ENCODE assay signal across 20 cellular contexts in the genomic region with DNA sequence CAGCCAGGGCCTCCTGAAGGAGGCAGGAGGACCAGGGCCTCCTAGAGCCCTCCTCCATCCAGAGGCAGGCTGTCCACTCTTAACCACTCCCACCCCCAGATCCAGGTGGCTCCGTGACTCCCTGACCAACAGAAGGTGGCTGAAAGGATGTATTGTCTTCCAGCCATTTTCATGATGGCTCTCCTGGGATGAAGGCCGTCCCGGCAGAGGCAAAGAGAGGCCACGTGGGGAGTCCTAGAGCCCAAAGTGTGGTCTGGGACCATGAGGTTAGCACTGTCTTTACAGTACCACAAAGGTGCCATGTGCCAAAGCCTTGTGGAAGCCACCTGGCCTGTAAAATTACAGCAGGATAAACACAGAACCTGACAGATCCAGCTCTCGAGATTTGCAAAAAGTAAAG. TPM values are rescaled to one million over a fixed set of nuclear protein-coding genes. Genes with fewer than 3 reads are reported as not detected.
A peak's percentile ranks its signal among the peaks of the same experiment; 100 is the strongest.
DNase-seq lines count a peak whose midpoint lies in the region; ATAC-seq, FAIRE-seq and TF ChIP-seq lines count a peak whose summit lies in the region.
"Had no signal": no experiment of that assay in that cellular context is flagged by ENCODE, and none has a peak within 500 bp of the region (broad histone marks: within the 10 kb centered on the region; RNA-seq: fewer than 3 reads in every experiment).

No MANE protein-coding gene starts in this region.

- H3K18ac ChIP-seq in H1 (ENCODE audit: extremely low read depth, low read length) (no peak overlapping the region), trophoblast cell (ENCODE audit: low read length) (no peak overlapping the region)

- H2BK12ac ChIP-seq in H1 (ENCODE audit: low read depth, low read length) (no peak overlapping the region), trophoblast cell (ENCODE audit: low read length) (no peak overlapping the region)

- peaks cover 2 to 8% of the 10 kb centered on the region in 2 experiments for H4K20me1 ChIP-seq in H1 (replicated peaks in 1 of 2; ENCODE audit: control insufficient read depth in 1 of 2, insufficient read depth in 2 of 2, low read length in 2 of 2)

- H3K79me2 ChIP-seq in H1 (ENCODE audit: control insufficient read depth in 1 of 2, insufficient read depth in 2 of 2, low read length in 2 of 2) (peaks cover 0 to 48% of the 10 kb centered on the region in 2 experiments; a peak in 1 of 4 replicates), trophoblast cell (ENCODE audit: control insufficient read depth, insufficient read depth, low read length, poor library complexity) (peaks cover 2% of the 10 kb centered on the region)

- peaks cover 0 to 2% (median 0%) of the 10 kb centered on the region in 4 experiments; a peak in 1 of 7 replicates for H3K4me1 ChIP-seq in H1 (replicated peaks in 1 of 4; ENCODE audit: control insufficient read depth in 3 of 4, insufficient read depth in 4 of 4, low read length in 3 of 4)
- peaks cover 5% of the 10 kb centered on the region in 2 experiments for H3K4me1 ChIP-seq in trophoblast cell (ENCODE audit: control insufficient read depth in 1 of 2, insufficient read depth in 2 of 2, low read length in 2 of 2)
- H3K4me1 ChIP-seq in CD8-positive, alpha-beta memory T cell (ENCODE audit: insufficient read depth, low read length): peaks cover 22% of the 10 kb centered on the region

- H2BK15ac ChIP-seq in H1 (ENCODE audit: low read length): no peak overlapping the region

- no peak for TF ChIP-seq RAD21 in H1 (IDR thresholded peaks at IDR 0.05 in 1 of 2, conservative IDR thresholded peaks at IDR 0.05 in 1 of 2; ENCODE audit: low read depth in 2 of 2, low read length in 2 of 2)

- H3K27ac ChIP-seq in RWPE1 (peak overlapping the region; percentile 31; the same call in 1 of the 2 replicates), H1 (ENCODE audit: low read depth, low read length) (no peak overlapping the region), trophoblast cell (ENCODE audit: low read depth, low read length) (no peak overlapping the region)
- no peak overlapping the region for H3K27ac ChIP-seq in CD8-positive, alpha-beta memory T cell (ENCODE audit: low read depth, low read length)
- H3K27ac ChIP-seq: 22Rv1 had no signal

- H4K8ac ChIP-seq in H1 (ENCODE audit: extremely low read depth, insufficient read depth, low read length) (no peak overlapping the region), trophoblast cell (ENCODE audit: low read depth, low read length) (no peak overlapping the region)

- H3K4me3 ChIP-seq in H1 (ENCODE audit: extremely low read depth in 1 of 4, insufficient read depth in 2 of 4, low read depth in 3 of 4, low read length in 4 of 4) (no peak overlapping the region), trophoblast cell (ENCODE audit: low read depth, low read length) (no peak overlapping the region)
- H3K4me3 ChIP-seq in CD8-positive, alpha-beta memory T cell (ENCODE audit: low read length): no peak overlapping the region

- H3K9me3 ChIP-seq in H1 (ENCODE audit: insufficient read depth in 2 of 2, low read depth in 1 of 2, low read length in 1 of 2) (no peaks in the 10 kb centered on the region), trophoblast cell (ENCODE audit: insufficient read depth, low read depth, low read length) (no peaks in the 10 kb centered on the region)
- no peaks in the 10 kb centered on the region for H3K9me3 ChIP-seq in CD8-positive, alpha-beta memory T cell (ENCODE audit: low read length)

- H3K4me3 Mint-ChIP-seq in CD8-positive, alpha-beta memory T cell: no peak overlapping the region
- H3K4me3 Mint-ChIP-seq: HFFc6 had no signal

- H3K23ac ChIP-seq in H1 (ENCODE audit: insufficient read length) (no peak overlapping the region), trophoblast cell (ENCODE audit: low read length) (no peak overlapping the region)

- H3K79me1 ChIP-seq in H1 (ENCODE audit: low read depth, low read length) (peaks cover 28% of the 10 kb centered on the region), trophoblast cell (ENCODE audit: low read length) (no peaks in the 10 kb centered on the region)

- no peak overlapping the region for H2BK20ac ChIP-seq in H1 (ENCODE audit: low read length)

- no peak overlapping the region for H4K5ac ChIP-seq in H1 (ENCODE audit: insufficient read length, low read depth, low read length)

- H3K56ac ChIP-seq in H1 (replicated peaks; ENCODE audit: insufficient read length, low read depth, low read length): no peak overlapping the region

- POLR2A ChIA-PET in RWPE1 (lab: Yijun Ruan, JAX; ENCODE audit: low non-redundant PET): no interaction called here
- POLR2A ChIA-PET in H1 (lab: Charles Lee; ENCODE audit: partially characterized antibody): no interaction called here
- POLR2A ChIA-PET in CD8-positive, alpha-beta memory T cell (lab: Charles Lee): no interaction called here

- H3K9me3 Mint-ChIP-seq in CD8-positive, alpha-beta memory T cell: no peaks in the 10 kb centered on the region
- H3K9me3 Mint-ChIP-seq: HFFc6 had no signal

- H3K4me1 Mint-ChIP-seq in CD8-positive, alpha-beta memory T cell: peaks cover 43 to 72% (median 44%) of the 10 kb centered on the region in 3 donors

- H2AFZ ChIP-seq in H1 (ENCODE audit: low read length): no peak overlapping the region
- H2AFZ ChIP-seq in trophoblast cell (ENCODE audit: insufficient read depth, low read length, poor library complexity): no peak overlapping the region

- H3K36me3 ChIP-seq in H1 (ENCODE audit: control insufficient read depth in 2 of 4, insufficient read depth in 4 of 4, low read length in 3 of 4) (no peaks in the 10 kb centered on the region), trophoblast cell (ENCODE audit: control insufficient read depth in 1 of 2, insufficient read depth in 2 of 2, low read length in 2 of 2) (peaks cover 7 to 11% of the 10 kb centered on the region in 2 experiments)
- H3K36me3 ChIP-seq in CD8-positive, alpha-beta memory T cell (ENCODE audit: insufficient read depth, low read length): peaks cover 4% of the 10 kb centered on the region

- TF ChIP-seq CTCF in RWPE1 (conservative IDR thresholded peaks at IDR 0.05; ENCODE audit: low read depth) (no peak), H1 (IDR thresholded peaks at IDR 0.05; ENCODE audit: control extremely low read depth in 1 of 3, insufficient read depth in 1 of 3, low read depth in 1 of 3, low read length in 3 of 3) (peak in 1 of 3 experiments; percentile 10; a peak in 1 of 4 replicates)

- H3K27me3 ChIP-seq in H1 (replicated peaks in 1 of 4; ENCODE audit: control insufficient read depth in 3 of 4, extremely low read depth in 1 of 4, insufficient read depth in 3 of 4, low read length in 3 of 4): no peaks in the 10 kb centered on the region
- no peaks in the 10 kb centered on the region for H3K27me3 ChIP-seq in trophoblast cell (ENCODE audit: insufficient read depth, low read length)
- H3K27me3 ChIP-seq in CD8-positive, alpha-beta memory T cell (ENCODE audit: insufficient read depth, low read length, poor library complexity, severe bottlenecking): no peaks in the 10 kb centered on the region

- H3K9ac ChIP-seq in H1 (replicated peaks in 1 of 4; ENCODE audit: extremely low read depth in 1 of 4, low read depth in 3 of 4, low read length in 3 of 4) (no peak overlapping the region), trophoblast cell (ENCODE audit: low read length) (no peak overlapping the region)

- H3K14ac ChIP-seq in H1 (ENCODE audit: insufficient read length): no peak overlapping the region
- no peak overlapping the region for H3K14ac ChIP-seq in trophoblast cell (ENCODE audit: low read length)

- H4K91ac ChIP-seq in H1 (replicated peaks; ENCODE audit: insufficient read length, low read length): no peak overlapping the region
- H4K91ac ChIP-seq in trophoblast cell (ENCODE audit: low read depth, low read length): no peak overlapping the region

- H2BK5ac ChIP-seq in H1 (ENCODE audit: low read depth, low read length) (no peak overlapping the region), trophoblast cell (ENCODE audit: low read depth, low read length, poor library complexity) (no peak overlapping the region)

- H3K27me3 Mint-ChIP-seq in CD8-positive, alpha-beta memory T cell: no peaks in the 10 kb centered on the region

- H3K4me2 ChIP-seq in H1 (ENCODE audit: insufficient read depth in 1 of 2, low read depth in 2 of 2, low read length in 2 of 2) (no peak overlapping the region), trophoblast cell (ENCODE audit: low read length) (no peak overlapping the region)

- H4K12ac ChIP-seq in trophoblast cell (ENCODE audit: low read depth, low read length): no peak overlapping the region

- no peak for FAIRE-seq in H1 (lab: Jason Lieb, UNC)
- FAIRE-seq: G401.6, GM12891 had no signal

- CTCF ChIA-PET in RWPE1 (lab: Yijun Ruan, JAX): no interaction called here
- CTCF ChIA-PET in H1 (lab: Charles Lee; ENCODE audit: partially characterized antibody): interaction anchor here (0.8 kb wide), 1 partner anchor 9 kb away, joined by 3 read pairs; no protein-coding TSS in a partner anchor
- CTCF ChIA-PET in CD8-positive, alpha-beta memory T cell (lab: Charles Lee): no interaction called here

- DNase-seq in DMS 273 (lab: John Stamatoyannopoulos, UW; ENCODE audit: unreplicated experiment) (peak; percentile 23), DMS 273 treated with DMSO at 0.1 percent for 48 hours (lab: John Stamatoyannopoulos, UW) (no peak), RWPE1 (ENCODE audit: low spot score) (no peak), H1 (ENCODE audit: low read depth in 1 of 2, low spot score in 2 of 2) (no peak), trophoblast cell (no peak), NCI-H82 treated with DMSO at 0.1 percent for 48 hours (lab: John Stamatoyannopoulos, UW; ENCODE audit: unreplicated experiment) (no peak)
- DNase-seq in CD8-positive, alpha-beta memory T cell: no peak
- DNase-seq: Calu3, DMS153, DMS79 treated with DMSO at 0.1 percent for 48 hours, EL, GOT3, HCEC 1CT, HFFc6 had no signal

- no peak overlapping the region for H2BK120ac ChIP-seq in H1 (replicated peaks; ENCODE audit: low read depth, low read length)
- no peak overlapping the region for H2BK120ac ChIP-seq in trophoblast cell (ENCODE audit: insufficient read depth, low read length, poor library complexity)

- no peak overlapping the region for H3K27ac Mint-ChIP-seq in CD8-positive, alpha-beta memory T cell
- H3K27ac Mint-ChIP-seq: HFFc6 had no signal

- peaks cover 0 to 42% (median 3%) of the 10 kb centered on the region in 3 donors for H3K36me3 Mint-ChIP-seq in CD8-positive, alpha-beta memory T cell

- TF ChIP-seq POLR2A in H1 (IDR thresholded peaks at IDR 0.05; ENCODE audit: control extremely low read depth in 1 of 2, low read depth in 2 of 2, low read length in 2 of 2): no peak

- H3K4ac ChIP-seq in H1 (replicated peaks; ENCODE audit: insufficient read length, low read depth, low read length): no peak overlapping the region
- H3K4ac ChIP-seq in trophoblast cell (ENCODE audit: low read depth, low read length): peak overlapping the region; percentile 3

- ATAC-seq in HG03565 (IDR thresholded peaks at IDR 0.05; ENCODE audit: unreplicated experiment): no peak

- H2AK5ac ChIP-seq in H1 (ENCODE audit: low read depth, low read length): no peak overlapping the region
- no peak overlapping the region for H2AK5ac ChIP-seq in trophoblast cell (ENCODE audit: low read length)

- no peaks in the 10 kb centered on the region for H3K23me2 ChIP-seq in H1 (ENCODE audit: low read depth, low read length)

- TF ChIP-seq EP300 in H1 (IDR thresholded peaks at IDR 0.05; ENCODE audit: borderline replicate concordance in 1 of 2, low read depth in 2 of 2, low read length in 2 of 2): no peak

- WGBS in H1 (ENCODE audit: extremely low coverage in 1 of 2, insufficient coverage in 1 of 2, insufficient read length in 1 of 2, insufficient replicate concordance in 2 of 2, low coverage in 1 of 2, low lambda C conversion rate in 2 of 2, missing lambda C conversion rate in 1 of 2), 2 experiments: 91% methylated on average over 5 of the region's 5 CpGs; no CpG with 5 or more reads in 1 of the 2 experiments
- no CpG with 5 or more reads among the region's 5 CpGs for WGBS in trophoblast cell (ENCODE audit: extremely low coverage, insufficient coverage, insufficient read length)

RNA-seq across cellular contexts. Expression of a gene that starts 42.3 kb away (rescaled TPM):
- total RNA-seq in H1 (2021; fragmentation: NEBNext Ultra II Directional; extraction: Animal tissue kit (Norgen Biotek cat#: 25700)): 2.1 and 2.8 TPM in 2 replicates
- polyA plus RNA-seq in H1 (2011; rRNA removed): 3.6 and 4.1 TPM in 2 replicates
- polyA plus RNA-seq in H1 (2011; cell fraction: cytosol; rRNA removed): 2.4 TPM
- 4.9 TPM for polyA plus RNA-seq in H1 (2011; cell fraction: nucleus; rRNA removed)
- 2.1 to 5.2 TPM (median 4.3 TPM) in 4 replicates for polyA plus RNA-seq in H1 (2012, experiment 1 of 2)
- polyA plus RNA-seq in H1 (2012, experiment 2 of 2): 1.3 TPM
- 1.7 TPM for polyA plus RNA-seq in H1 (2013, experiment 1 of 2)
- 2.1 TPM for polyA plus RNA-seq in H1 (2013, experiment 2 of 2)
- polyA minus RNA-seq in H1 (2011; rRNA and poly(A)+ RNA removed): 0.90 and 5.2 TPM in 2 replicates
- 2.0 TPM for polyA minus RNA-seq in H1 (2011; cell fraction: cytosol; rRNA and poly(A)+ RNA removed)
- polyA minus RNA-seq in H1 (2011; cell fraction: nucleus; rRNA and poly(A)+ RNA removed): 1.7 TPM
- polyA plus RNA-seq in trophoblast cell (2013): 29.7 and 31.2 TPM in 2 replicates
- 1 to 10 TPM; 2.3 to 4.0 TPM for total RNA-seq in CD8-positive, alpha-beta memory T cell
- polyA plus RNA-seq in CD8-positive, alpha-beta memory T cell: 0.75 TPM

RNA-seq across cellular contexts. Expression of a gene that starts 43.2 kb away (rescaled TPM):
- total RNA-seq in H1 (2021; fragmentation: NEBNext Ultra II Directional; extraction: Animal tissue kit (Norgen Biotek cat#: 25700)): 18.3 and 18.6 TPM in 2 replicates
- polyA plus RNA-seq in H1 (2011; rRNA removed): 28.2 and 28.5 TPM in 2 replicates
- 37.2 TPM for polyA plus RNA-seq in H1 (2011; cell fraction: cytosol; rRNA removed)
- 34.8 TPM for polyA plus RNA-seq in H1 (2011; cell fraction: nucleus; rRNA removed)
- polyA plus RNA-seq in H1 (2012, experiment 1 of 2): 15.1 to 24.8 TPM (median 22.8 TPM) in 4 replicates
- polyA plus RNA-seq in H1 (2012, experiment 2 of 2): 22.6 TPM
- 9.6 TPM for polyA plus RNA-seq in H1 (2013, experiment 1 of 2)
- polyA plus RNA-seq in H1 (2013, experiment 2 of 2): 9.7 TPM
- polyA minus RNA-seq in H1 (2011; rRNA and poly(A)+ RNA removed): 33.6 and 38.3 TPM in 2 replicates
- 17.2 TPM for polyA minus RNA-seq in H1 (2011; cell fraction: cytosol; rRNA and poly(A)+ RNA removed)
- polyA minus RNA-seq in H1 (2011; cell fraction: nucleus; rRNA and poly(A)+ RNA removed): 14.7 TPM
- 17.4 and 19.5 TPM in 2 replicates for polyA plus RNA-seq in trophoblast cell (2013)
- total RNA-seq in CD8-positive, alpha-beta memory T cell: 10 to 100 TPM; 26.6 to 28.7 TPM
- polyA plus RNA-seq in CD8-positive, alpha-beta memory T cell: 67.4 TPM

RNA-seq across cellular contexts. Expression of a gene that starts 55.3 kb away (rescaled TPM):
- total RNA-seq in H1 (2021; fragmentation: NEBNext Ultra II Directional; extraction: Animal tissue kit (Norgen Biotek cat#: 25700)): not detected in 2 replicates
- not detected in 2 replicates for polyA plus RNA-seq in H1 (2011; rRNA removed)
- not detected for polyA plus RNA-seq in H1 (2011; cell fraction: cytosol; rRNA removed)
- polyA plus RNA-seq in H1 (2011; cell fraction: nucleus; rRNA removed): not detected
- polyA plus RNA-seq in H1 (2012, experiment 1 of 2): 0.27 TPM in 1 of 4 replicates, not detected in the others
- polyA plus RNA-seq in H1 (2012, experiment 2 of 2): not detected
- polyA plus RNA-seq in H1 (2013, experiment 1 of 2): not detected
- not detected for polyA plus RNA-seq in H1 (2013, experiment 2 of 2)
- polyA minus RNA-seq in H1 (2011; rRNA and poly(A)+ RNA removed): not detected in 2 replicates
- polyA minus RNA-seq in H1 (2011; cell fraction: cytosol; rRNA and poly(A)+ RNA removed): not detected
- polyA minus RNA-seq in H1 (2011; cell fraction: nucleus; rRNA and poly(A)+ RNA removed): not detected
- polyA plus RNA-seq in trophoblast cell (2013): not detected in 2 replicates
- not detected for total RNA-seq in CD8-positive, alpha-beta memory T cell
- polyA plus RNA-seq in CD8-positive, alpha-beta memory T cell: not detected
- total RNA-seq: A673, Calu3, HFFc6 had no signal
- polyA plus RNA-seq: BJ had no signal
